ENCODE assay signal across 21 cellular contexts in the genomic region with DNA sequence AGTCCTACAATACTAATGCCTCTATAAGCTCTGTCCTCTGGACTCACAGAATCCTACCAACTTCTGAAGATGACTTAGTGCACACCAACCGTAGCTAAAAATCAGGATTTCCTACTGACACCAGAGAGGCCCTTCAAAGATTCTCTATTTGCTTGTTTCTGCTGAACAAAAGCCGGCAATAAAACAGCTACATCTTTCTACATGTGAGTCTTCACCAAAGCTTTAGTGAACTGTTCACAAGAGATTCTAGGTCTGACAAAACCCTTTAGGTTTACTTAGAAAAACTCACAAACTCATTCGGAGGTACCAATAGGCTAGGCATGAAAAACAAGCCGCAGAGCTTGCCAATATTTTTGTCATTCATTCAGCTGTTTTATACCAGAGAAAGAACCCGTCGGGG. TPM values are rescaled to one million over a fixed set of nuclear protein-coding genes. Genes with fewer than 3 reads are reported as not detected.
A peak's percentile ranks its signal among the peaks of the same experiment; 100 is the strongest.
DNase-seq lines count a peak whose midpoint lies in the region; ATAC-seq and TF ChIP-seq lines count a peak whose summit lies in the region.
"Had no signal": no experiment of that assay in that cellular context is flagged by ENCODE, and none has a peak within 500 bp of the region (broad histone marks: within the 10 kb centered on the region; RNA-seq: fewer than 3 reads in every experiment).

No MANE protein-coding gene starts in this region.

- intact Hi-C loops in gastrocnemius medialis (cut with DNase I; ENCODE audit: low total_unique reads): no loop called here

- no peak for TF ChIP-seq CTCF in gastrocnemius medialis (IDR thresholded peaks at IDR 0.05 in 4 of 5, conservative IDR thresholded peaks at IDR 0.05 in 1 of 5)

- no peak for TF ChIP-seq POLR2A in gastrocnemius medialis (IDR thresholded peaks at IDR 0.05)

- peaks cover 36 to 41% of the 10 kb centered on the region in 2 donors for H3K4me1 ChIP-seq in gastrocnemius medialis

- no peaks in the 10 kb centered on the region; the same call in 1 of the 2 replicates for H3K36me3 ChIP-seq in SK-N-MC (ENCODE audit: insufficient read depth, low read length)
- peaks cover 0 to 35% of the 10 kb centered on the region in 2 donors for H3K36me3 ChIP-seq in gastrocnemius medialis

- no peak for DNase-seq in activated T-cell treated with anti-CD3 and anti-CD28 coated beads, Interleukin-2, amount 50 U/mL, for 24 hours
- DNase-seq in activated T-cell treated with anti-CD3 and anti-CD28 coated beads for 4 hours: no peak
- no peak for DNase-seq in SK-N-MC (ENCODE audit: low read depth, low spot score)
- no peak for DNase-seq in gastrocnemius medialis
- DNase-seq in HK-2 (ENCODE audit: unreplicated experiment): no peak
- no peak for DNase-seq in foreskin melanocyte
- DNase-seq: activated gamma-delta T cell; effector memory CD4-positive, alpha-beta T cell; HFFc6; IMR-90; NCI-H146; NCI-H226; SHP77; tibial artery had no signal

- H3K4me3 Mint-ChIP-seq in activated T-cell treated with anti-CD3 and anti-CD28 coated beads, Interleukin-2, amount 50 U/mL, for 24 hours: peak overlapping the region; percentile 92
- H3K4me3 Mint-ChIP-seq: HFFc6, nephron had no signal

- no peaks in the 10 kb centered on the region for H3K27me3 Mint-ChIP-seq in activated T-cell treated with anti-CD3 and anti-CD28 coated beads, Interleukin-2, amount 50 U/mL, for 24 hours

- no peaks in the 10 kb centered on the region for H3K9me3 ChIP-seq in SK-N-MC (ENCODE audit: low read depth, low read length)
- no peaks in the 10 kb centered on the region for H3K9me3 ChIP-seq in gastrocnemius medialis
- H3K9me3 ChIP-seq: esophagus muscularis mucosa, tibial artery had no signal

- peaks cover 88% of the 10 kb centered on the region for H3K4me1 Mint-ChIP-seq in activated T-cell treated with anti-CD3 and anti-CD28 coated beads, Interleukin-2, amount 50 U/mL, for 24 hours (ENCODE audit: low read depth)

- H3K36me3 Mint-ChIP-seq in activated T-cell treated with anti-CD3 and anti-CD28 coated beads, Interleukin-2, amount 50 U/mL, for 24 hours (ENCODE audit: low read depth): peaks cover 98% of the 10 kb centered on the region

- ATAC-seq in gastrocnemius medialis: no peak
- ATAC-seq in HG02798 (IDR thresholded peaks at IDR 0.05; ENCODE audit: poor library complexity, unreplicated experiment): no peak
- ATAC-seq: GM12878, sciatic nerve had no signal

- H3K9ac ChIP-seq in SK-N-MC (ENCODE audit: insufficient read length): peak overlapping the region; percentile 37
- H3K9ac ChIP-seq: parathyroid adenoma had no signal

- H3K27me3 ChIP-seq in gastrocnemius medialis: no peaks in the 10 kb centered on the region
- H3K27me3 ChIP-seq: esophagus muscularis mucosa, tibial artery had no signal

- in situ Hi-C loops in gastrocnemius medialis (cut with MboI; ENCODE audit: low sequenced_read_pairs in 4 of 4): no loop called here

- H3K27ac ChIP-seq in SK-N-MC (peak overlapping the region; percentile 89), angular gyrus (ENCODE audit: low read depth, low read length) (peak overlapping the region; percentile 37), gastrocnemius medialis (peak overlapping the region; percentile 8 to 99 (median 83))
- H3K27ac ChIP-seq: parathyroid adenoma had no signal

- H3K4me3 ChIP-seq in SK-N-MC (peak overlapping the region; percentile 70; the same call in 1 of the 2 replicates), gastrocnemius medialis (no peak overlapping the region)
- H3K4me3 ChIP-seq: esophagus muscularis mucosa, GM12878, tibial artery had no signal

- no peaks in the 10 kb centered on the region for H3K9me3 Mint-ChIP-seq in activated T-cell treated with anti-CD3 and anti-CD28 coated beads, Interleukin-2, amount 50 U/mL, for 24 hours
- H3K9me3 Mint-ChIP-seq: HFFc6, nephron had no signal

- H3K27ac Mint-ChIP-seq in activated T-cell treated with anti-CD3 and anti-CD28 coated beads, Interleukin-2, amount 50 U/mL, for 24 hours: peak overlapping the region; percentile 92
- H3K27ac Mint-ChIP-seq: HFFc6 had no signal

RNA-seq across cellular contexts. Expression of a gene that starts 7.0 kb away (rescaled TPM):
- total RNA-seq in gastrocnemius medialis: 10 to 100 TPM; 40.9 to 69.6 (median 41.7) TPM

Comparison
In these comparisons a context has a peak if more than half of its experiments do, and no peak if none do; other contexts are left out.
1. H3K27ac ChIP-seq: peak in every context shown above with its lines; median percentile 89 in SK-N-MC; 83 in gastrocnemius medialis; 37 in angular gyrus.